In genomic region chr17:16288860-16289571, GRCh38 we compare ENCODE assay signal across 9 cellular contexts.
A peak's percentile ranks its signal among the peaks of the same experiment; 100 is the strongest.
DNase-seq lines count a peak whose midpoint lies in the region; ATAC-seq, FAIRE-seq and TF ChIP-seq lines count a peak whose summit lies in the region.
"Had no signal": no experiment of that assay in that cellular context is flagged by ENCODE, and none has a peak within 500 bp of the region (broad histone marks: within the 10 kb centered on the region; RNA-seq: fewer than 3 reads in every experiment).

No MANE protein-coding gene starts in this region.

- intact Hi-C loops in activated CD8-positive, alpha-beta T cell treated with anti-CD3 and anti-CD28 coated beads for 36 hours (cut with micrococcal nuclease): loop anchor here (5.0 to 10.0 kb wide), 3 partner anchors 66 to 148 kb away; partner anchors contain the start of genes CENPV, NCOR1 and PIGL
- intact Hi-C loops in left colon (cut with DNase I, micrococcal nuclease): no loop called here
- intact Hi-C loops in pancreas (cut with DNase I): no loop called here

- H3K4me1 Mint-ChIP-seq in activated naive CD4-positive, alpha-beta T cell treated with anti-CD3 and anti-CD28 coated beads, Interleukin-2, amount 10 ng/mL, durations not matched to agents 7 days and 5 days: peaks cover 60% of the 10 kb centered on the region
- H3K4me1 Mint-ChIP-seq in activated CD8-positive, alpha-beta T cell treated with anti-CD3 and anti-CD28 coated beads for 36 hours (ENCODE audit: low read depth): peaks cover 51% of the 10 kb centered on the region
- H3K4me1 Mint-ChIP-seq in type B pancreatic cell (ENCODE audit: unreplicated experiment): peaks cover 36% of the 10 kb centered on the region

- FAIRE-seq in pancreas (lab: Jason Lieb, UNC): no peak

- peaks cover 0 to 8% (median 0%) of the 10 kb centered on the region in 3 donors for H3K4me1 ChIP-seq in pancreas

- H3K36me3 Mint-ChIP-seq in activated naive CD4-positive, alpha-beta T cell treated with anti-CD3 and anti-CD28 coated beads, Interleukin-2, amount 10 ng/mL, durations not matched to agents 7 days and 5 days: peaks cover 38% of the 10 kb centered on the region
- peaks cover 7 to 8% of the 10 kb centered on the region in 2 donors for H3K36me3 Mint-ChIP-seq in activated naive CD4-positive, alpha-beta T cell treated with anti-CD3 and anti-CD28 coated beads, Interleukin-2, amount 50 U/mL, for 72 hours
- peaks cover 23% of the 10 kb centered on the region for H3K36me3 Mint-ChIP-seq in activated CD8-positive, alpha-beta T cell treated with anti-CD3 and anti-CD28 coated beads for 36 hours (ENCODE audit: low read depth)
- H3K36me3 Mint-ChIP-seq in type B pancreatic cell: peaks cover 6% of the 10 kb centered on the region

- H3K27me3 ChIP-seq in pancreas: no peaks in the 10 kb centered on the region

- H3K9me3 Mint-ChIP-seq in activated naive CD4-positive, alpha-beta T cell treated with anti-CD3 and anti-CD28 coated beads, Interleukin-2, amount 10 ng/mL, durations not matched to agents 7 days and 5 days: no peaks in the 10 kb centered on the region
- H3K9me3 Mint-ChIP-seq in activated naive CD4-positive, alpha-beta T cell treated with anti-CD3 and anti-CD28 coated beads, Interleukin-2, amount 50 U/mL, for 72 hours: no peaks in the 10 kb centered on the region
- no peaks in the 10 kb centered on the region for H3K9me3 Mint-ChIP-seq in activated CD8-positive, alpha-beta T cell treated with anti-CD3 and anti-CD28 coated beads for 36 hours
- H3K9me3 Mint-ChIP-seq in type B pancreatic cell: no peaks in the 10 kb centered on the region

- ATAC-seq in activated naive CD4-positive, alpha-beta T cell treated with anti-CD3 and anti-CD28 coated beads, Interleukin-2, amount 50 U/mL, for 72 hours: no peak
- no peak for ATAC-seq in activated CD8-positive, alpha-beta T cell treated with anti-CD3 and anti-CD28 coated beads for 36 hours
- ATAC-seq in left colon: peak; percentile 16
- no peak for ATAC-seq in pancreas

- H3K27ac ChIP-seq in pancreas: no peak overlapping the region

- WGBS in pancreas, 2 donors: 72 to 77% methylated on average over 5 of the region's 5 CpGs

- TF ChIP-seq CTCF in activated CD8-positive, alpha-beta T cell treated with anti-CD3 and anti-CD28 coated beads for 36 hours (IDR thresholded peaks at IDR 0.05): no peak
- TF ChIP-seq CTCF in type B pancreatic cell (conservative IDR thresholded peaks at IDR 0.05): no peak
- TF ChIP-seq CTCF in pancreas (IDR thresholded peaks at IDR 0.05): no peak

- no peaks in the 10 kb centered on the region for H3K36me3 ChIP-seq in pancreas

- H3K4me3 Mint-ChIP-seq in activated naive CD4-positive, alpha-beta T cell treated with anti-CD3 and anti-CD28 coated beads, Interleukin-2, amount 10 ng/mL, durations not matched to agents 7 days and 5 days: no peak overlapping the region
- no peak overlapping the region for H3K4me3 Mint-ChIP-seq in activated CD8-positive, alpha-beta T cell treated with anti-CD3 and anti-CD28 coated beads for 36 hours
- H3K4me3 Mint-ChIP-seq in type B pancreatic cell: no peak overlapping the region

- no peaks in the 10 kb centered on the region for H3K27me3 Mint-ChIP-seq in activated naive CD4-positive, alpha-beta T cell treated with anti-CD3 and anti-CD28 coated beads, Interleukin-2, amount 10 ng/mL, durations not matched to agents 7 days and 5 days
- no peaks in the 10 kb centered on the region for H3K27me3 Mint-ChIP-seq in activated CD8-positive, alpha-beta T cell treated with anti-CD3 and anti-CD28 coated beads for 36 hours
- no peaks in the 10 kb centered on the region for H3K27me3 Mint-ChIP-seq in type B pancreatic cell

- peak overlapping the region; percentile 72 for H3K27ac Mint-ChIP-seq in activated naive CD4-positive, alpha-beta T cell treated with anti-CD3 and anti-CD28 coated beads, Interleukin-2, amount 10 ng/mL, durations not matched to agents 7 days and 5 days
- peak overlapping the region in 1 of 2 donors; percentile 98 for H3K27ac Mint-ChIP-seq in activated naive CD4-positive, alpha-beta T cell treated with anti-CD3 and anti-CD28 coated beads, Interleukin-2, amount 50 U/mL, for 72 hours
- H3K27ac Mint-ChIP-seq in activated CD8-positive, alpha-beta T cell treated with anti-CD3 and anti-CD28 coated beads for 36 hours: peak overlapping the region; percentile 98
- H3K27ac Mint-ChIP-seq in type B pancreatic cell: peak overlapping the region; percentile 68

- POLR2A ChIA-PET in activated CD8-positive, alpha-beta T cell treated with anti-CD3 and anti-CD28 coated beads for 36 hours (lab: Charles Lee): interaction anchor here (6.5 kb wide), 1 partner anchor 72 kb away, joined by 30 read pairs; the partner anchor contains the start of genes NCOR1 and PIGL

- no peak overlapping the region for H3K4me3 ChIP-seq in pancreas

- CTCF ChIA-PET in activated naive CD4-positive, alpha-beta T cell treated with anti-CD3 and anti-CD28 coated beads, Interleukin-2, amount 10 ng/mL, durations not matched to agents 7 days and 5 days (lab: Charles Lee): interaction anchor here (1.4 kb wide), 1 partner anchor 17 kb away, joined by 4 read pairs; no protein-coding TSS in a partner anchor
- CTCF ChIA-PET in activated CD8-positive, alpha-beta T cell treated with anti-CD3 and anti-CD28 coated beads for 36 hours (lab: Charles Lee): interaction anchor here (1.0 to 1.4 kb wide), 3 partner anchors 10 to 126 kb away, joined by 4 to 5 read pairs (median 5); no protein-coding TSS in a partner anchor

- no peaks in the 10 kb centered on the region for H3K9me3 ChIP-seq in pancreas

- no peak for DNase-seq in activated naive CD4-positive, alpha-beta T cell treated with anti-CD3 and anti-CD28 coated beads, Interleukin-2, amount 10 ng/mL, durations not matched to agents 7 days and 5 days
- no peak for DNase-seq in activated naive CD4-positive, alpha-beta T cell treated with anti-CD3 and anti-CD28 coated beads, Interleukin-2, amount 50 U/mL, for 72 hours (ENCODE audit: low spot score in 2 of 2)
- no peak for DNase-seq in activated CD8-positive, alpha-beta T cell treated with anti-CD3 and anti-CD28 coated beads for 36 hours
- DNase-seq in left colon (no peak), type B pancreatic cell (ENCODE audit: extremely low spot score, unreplicated experiment) (no peak), foreskin melanocyte (no peak), cerebellum (ENCODE audit: low spot score) (no peak), pancreas (no peak)
- DNase-seq: AML-193 had no signal
